26 cellular contexts compared by ENCODE assay signal in the genomic region with DNA sequence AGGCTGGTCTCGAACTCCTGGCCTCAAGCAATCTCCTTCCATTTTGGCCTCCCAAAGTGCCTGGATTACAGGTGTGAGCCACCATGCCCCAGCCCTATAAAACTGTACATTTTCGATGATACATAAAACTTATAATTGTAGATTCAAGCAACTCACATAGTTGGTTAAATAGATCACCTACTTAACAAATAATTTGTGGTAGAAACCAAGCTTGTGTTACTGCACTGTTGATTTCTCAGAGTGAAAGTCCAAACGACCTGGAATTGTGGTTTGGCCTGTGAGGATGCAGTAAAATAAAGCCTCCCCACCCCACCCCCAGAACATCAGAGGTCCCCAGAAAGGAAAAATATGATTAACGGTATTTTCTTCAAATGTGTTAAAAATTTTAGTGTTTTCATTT.
DNase-seq lines count a peak whose midpoint lies in the region; ATAC-seq lines count a peak whose summit lies in the region.
"Had no signal": no experiment of that assay in that cellular context is flagged by ENCODE, and none has a peak within 500 bp of the region (broad histone marks: within the 10 kb centered on the region; RNA-seq: fewer than 3 reads in every experiment).

No MANE protein-coding gene starts in this region.

- no peak for DNase-seq in epithelial cell of prostate (ENCODE audit: low read depth, low spot score)
- no peak for DNase-seq in occipital lobe (lab: John Stamatoyannopoulos, UW)
- no peak for DNase-seq in SIG-M5 (lab: John Stamatoyannopoulos, UW)
- DNase-seq in activated CD4-positive, alpha-beta T cell treated with anti-CD3 and anti-CD28 coated beads, Interleukin-2, amount 50 U/mL, for 1 hour, result no peak
- no peak for DNase-seq in naive thymus-derived CD4-positive, alpha-beta T cell
- DNase-seq: activated CD8-positive, alpha-beta memory T cell treated with anti-CD3 and anti-CD28 coated beads for 24 hours; activated gamma-delta T cell treated with Interleukin-2 at 50 U/mL for 16 hours; activated T-cell treated with anti-CD3 and anti-CD28 coated beads, Interleukin-2, amount 50 U/mL, for 1 hour; COR-L47; DMS79; lower lobe of right lung; NCI-H1436 treated with DMSO at 0.1 percent for 48 hours; NCI-H524 treated with DMSO at 0.1 percent for 48 hours; posterior cingulate gyrus; sigmoid colon; T-helper 2 cell had no signal

- peaks cover 4 to 19% (median 9%) of the 10 kb centered on the region in 5 donors for H3K27me3 Mint-ChIP-seq in naive thymus-derived CD4-positive, alpha-beta T cell
- H3K27me3 Mint-ChIP-seq: brain; stimulated activated naive CD8-positive, alpha-beta T cell treated with anti-CD3 and anti-CD28 coated beads, Interleukin-15, Interleukin-2, amounts not matched to agents 100 ng/mL and 50 ng/mL, for 24 hours had no signal

- no peaks in the 10 kb centered on the region for H3K9me3 ChIP-seq in naive thymus-derived CD4-positive, alpha-beta T cell (ENCODE audit: control insufficient read depth in 2 of 3, low read length in 3 of 3)
- H3K9me3 ChIP-seq: BLaER1 treated with 17β-estradiol and CSF1 and Interleukin-3, amounts not matched to agents 10 nM and 100 nM; HAP-1; lower lobe of right lung; sigmoid colon had no signal

- intact Hi-C loops in naive thymus-derived CD4-positive, alpha-beta T cell (cut with micrococcal nuclease), result no loop called here

- ATAC-seq in GM18909 (IDR thresholded peaks at IDR 0.05; ENCODE audit: poor library complexity, unreplicated experiment), result peak; percentile 71
- peak; percentile 51 for ATAC-seq in HG02610 (IDR thresholded peaks at IDR 0.05; ENCODE audit: unreplicated experiment)
- peak; percentile 51 for ATAC-seq in HG03342 (IDR thresholded peaks at IDR 0.05; ENCODE audit: unreplicated experiment)
- ATAC-seq in naive thymus-derived CD4-positive, alpha-beta T cell, result no peak
- ATAC-seq: K562, lower lobe of right lung, SK-N-SH treated with all-trans-retinoic acid at 6 μM for 48 hours had no signal

- no peaks in the 10 kb centered on the region for H3K36me3 Mint-ChIP-seq in naive thymus-derived CD4-positive, alpha-beta T cell
- H3K36me3 Mint-ChIP-seq: brain had no signal

- no peak overlapping the region for H3K4me3 ChIP-seq in naive thymus-derived CD4-positive, alpha-beta T cell (ENCODE audit: low read length)
- H3K4me3 ChIP-seq: BLaER1 treated with 17β-estradiol and CSF1 and Interleukin-3, amounts not matched to agents 10 nM and 100 nM; HAP-1; K562; lower lobe of right lung; sigmoid colon had no signal

- POLR2A ChIA-PET in naive thymus-derived CD4-positive, alpha-beta T cell (lab: Charles Lee), result no interaction called here

- no peak overlapping the region for H3K27ac Mint-ChIP-seq in naive thymus-derived CD4-positive, alpha-beta T cell
- H3K27ac Mint-ChIP-seq: stimulated activated naive CD8-positive, alpha-beta T cell treated with anti-CD3 and anti-CD28 coated beads, Interleukin-15, Interleukin-2, amounts not matched to agents 100 ng/mL and 50 ng/mL, for 24 hours had no signal

- no peaks in the 10 kb centered on the region for H3K4me1 ChIP-seq in naive thymus-derived CD4-positive, alpha-beta T cell (ENCODE audit: control insufficient read depth in 2 of 2, insufficient read depth in 2 of 2, low read length in 2 of 2)

- H3K27me3 ChIP-seq in naive thymus-derived CD4-positive, alpha-beta T cell (ENCODE audit: control insufficient read depth in 2 of 2, insufficient read depth in 2 of 2, low read length in 2 of 2), result no peaks in the 10 kb centered on the region
- H3K27me3 ChIP-seq: BLaER1 treated with 17β-estradiol and CSF1 and Interleukin-3, amounts not matched to agents 10 nM and 100 nM; sigmoid colon had no signal

- no peaks in the 10 kb centered on the region for H3K36me3 ChIP-seq in naive thymus-derived CD4-positive, alpha-beta T cell (ENCODE audit: control insufficient read depth in 2 of 3, insufficient read depth in 3 of 3, low read length in 3 of 3)
- H3K36me3 ChIP-seq: BLaER1 treated with 17β-estradiol and CSF1 and Interleukin-3, amounts not matched to agents 10 nM and 100 nM; HAP-1; lower lobe of right lung; sigmoid colon had no signal

- no peaks in the 10 kb centered on the region for H3K4me1 Mint-ChIP-seq in naive thymus-derived CD4-positive, alpha-beta T cell

- H3K27ac ChIP-seq in epithelial cell of prostate, result peak overlapping the region; percentile 63
- H3K27ac ChIP-seq in naive thymus-derived CD4-positive, alpha-beta T cell (ENCODE audit: low read depth, low read length), result no peak overlapping the region
- H3K27ac ChIP-seq: BLaER1 treated with 17β-estradiol and CSF1 and Interleukin-3, amounts not matched to agents 10 nM and 100 nM; lower lobe of right lung; sigmoid colon had no signal

- H3K9me3 Mint-ChIP-seq in naive thymus-derived CD4-positive, alpha-beta T cell, result no peaks in the 10 kb centered on the region
- H3K9me3 Mint-ChIP-seq: brain; neural crest cell; stimulated activated naive CD8-positive, alpha-beta T cell treated with anti-CD3 and anti-CD28 coated beads, Interleukin-15, Interleukin-2, amounts not matched to agents 100 ng/mL and 50 ng/mL, for 24 hours had no signal

- CTCF ChIA-PET in naive thymus-derived CD4-positive, alpha-beta T cell (lab: Charles Lee), result no interaction called here

- no peak overlapping the region for H3K4me3 Mint-ChIP-seq in naive thymus-derived CD4-positive, alpha-beta T cell
- H3K4me3 Mint-ChIP-seq: brain; neural crest cell; stimulated activated naive CD8-positive, alpha-beta T cell treated with anti-CD3 and anti-CD28 coated beads, Interleukin-15, Interleukin-2, amounts not matched to agents 100 ng/mL and 50 ng/mL, for 24 hours had no signal
